ENCODE assay signal across 8 cellular contexts in the genomic region with DNA sequence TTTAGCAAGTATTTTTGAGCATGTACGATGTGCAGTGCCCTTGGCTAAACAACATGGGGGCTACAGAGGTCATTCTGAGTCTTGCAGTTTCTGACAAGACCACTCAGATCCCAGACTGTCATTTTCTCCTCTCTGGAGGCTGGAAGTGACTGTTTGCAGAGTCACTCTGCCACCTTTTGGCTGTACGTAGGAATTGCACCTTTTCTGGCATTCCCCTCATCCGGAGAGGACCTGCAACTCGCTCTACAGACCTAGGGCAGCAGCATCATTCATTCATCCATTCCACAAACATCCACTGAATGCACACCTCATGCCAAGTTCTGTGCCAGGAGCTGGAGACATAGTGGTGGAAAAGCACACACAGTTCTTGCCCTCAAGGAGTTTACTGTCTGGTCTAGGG.
DNase-seq lines count a peak whose midpoint lies in the region; ATAC-seq and TF ChIP-seq lines count a peak whose summit lies in the region.

No MANE protein-coding gene starts in this region.

- peak; percentile 39 for DNase-seq in DND-41
- DNase-seq in NCI-H146 treated with DMSO at 0.1 percent for 48 hours (lab: John Stamatoyannopoulos, UW; ENCODE audit: unreplicated experiment) = peak; percentile 16
- peak; percentile 9 for DNase-seq in activated naive CD4-positive, alpha-beta T cell treated with anti-CD3 and anti-CD28 coated beads, Interleukin-2, amount 50 U/mL, for 16 hours
- DNase-seq in lung microvascular endothelial cell (ENCODE audit: low read depth in 2 of 2) = peak; percentile 55 to 66
- no peak for DNase-seq in SKM-1 (lab: John Stamatoyannopoulos, UW; ENCODE audit: unreplicated experiment)

- no peaks in the 10 kb centered on the region for H3K4me1 ChIP-seq in DND-41 (ENCODE audit: insufficient read depth, low read length)

- H3K4me2 ChIP-seq in DND-41 (ENCODE audit: insufficient read depth, low read length) = no peak overlapping the region

- no peaks in the 10 kb centered on the region for H3K79me2 ChIP-seq in DND-41 (ENCODE audit: insufficient read depth, low read length)

- ATAC-seq in DND-41 (ENCODE audit: insufficient read depth, low read depth) = peak; percentile 47; the same call in 2 of the 3 replicates
- ATAC-seq in GM21576 (IDR thresholded peaks at IDR 0.05; ENCODE audit: unreplicated experiment) = peak; percentile 67
- no peak for ATAC-seq in HG03565 (IDR thresholded peaks at IDR 0.05; ENCODE audit: unreplicated experiment)
- ATAC-seq in HG02759 (IDR thresholded peaks at IDR 0.05; ENCODE audit: unreplicated experiment) = no peak

- H2AFZ ChIP-seq in DND-41 (ENCODE audit: low read depth, low read length) = no peak overlapping the region

- no peak overlapping the region for H3K27ac ChIP-seq in DND-41 (ENCODE audit: low read length)

- H3K4me3 ChIP-seq in DND-41 (ENCODE audit: low read depth in 1 of 2, low read length in 2 of 2) = no peak overlapping the region

- no peaks in the 10 kb centered on the region for H3K36me3 ChIP-seq in DND-41 (ENCODE audit: insufficient read depth, low read length)

- H3K9ac ChIP-seq in DND-41 (ENCODE audit: low read depth, low read length) = no peak overlapping the region

- no peaks in the 10 kb centered on the region for H3K9me3 ChIP-seq in DND-41 (ENCODE audit: insufficient read depth, low read length, severe bottlenecking)

- peak; percentile 66 for TF ChIP-seq CTCF in DND-41 (IDR thresholded peaks at IDR 0.05; ENCODE audit: borderline replicate concordance, extremely low read depth, low read length, poor library complexity, severe bottlenecking)

- no peaks in the 10 kb centered on the region for H4K20me1 ChIP-seq in DND-41 (ENCODE audit: insufficient read depth, low read length)

- no peaks in the 10 kb centered on the region for H3K27me3 ChIP-seq in DND-41 (ENCODE audit: insufficient read depth, low read length, poor library complexity)

Comparison
In these comparisons a context has a peak if more than half of its experiments do, and no peak if none do; other contexts are left out.
1. ATAC-seq: peak in DND-41 (single experiment) and GM21576 (single experiment); none in HG03565 (single experiment) and HG02759 (single experiment).